In genomic region chr5:150619359-150620230, GRCh38 we compare ENCODE assay signal across 11 cellular contexts. TPM values are rescaled to one million over a fixed set of nuclear protein-coding genes. Genes with fewer than 3 reads are reported as not detected.
DNase-seq lines count a peak whose midpoint lies in the region; ATAC-seq, FAIRE-seq and TF ChIP-seq lines count a peak whose summit lies in the region.
"Had no signal": no experiment of that assay in that cellular context is flagged by ENCODE, and none has a peak within 500 bp of the region (broad histone marks: within the 10 kb centered on the region; RNA-seq: fewer than 3 reads in every experiment).

No MANE protein-coding gene starts in this region.

- ATAC-seq in HepG2, result no peak
- ATAC-seq in gastroesophageal sphincter, result peak; percentile 54
- ATAC-seq in aorta (ENCODE audit: low FRiP score), result peak; percentile 58
- ATAC-seq in GM18505 (IDR thresholded peaks at IDR 0.05; ENCODE audit: unreplicated experiment), result no peak

- TF ChIP-seq EP300 in HepG2 (IDR thresholded peaks at IDR 0.05; ENCODE audit: low read depth in 2 of 2, low read length in 2 of 2), result no peak
- no peak for TF ChIP-seq EP300 in HepG2 (CRISPR knock-in tag; IDR thresholded peaks at IDR 0.05; ENCODE audit: borderline replicate concordance)
- no peak for TF ChIP-seq EP300 in gastroesophageal sphincter (IDR thresholded peaks at IDR 0.05)

- H4K20me1 ChIP-seq in HepG2 (ENCODE audit: insufficient read depth, low read length), result no peaks in the 10 kb centered on the region

- H3K4me1 Mint-ChIP-seq in CD14-positive monocyte, result peaks cover 14% of the 10 kb centered on the region

- H3K4me3 ChIP-seq in liver (ENCODE audit: low read depth in 1 of 3, low read length in 3 of 3) (no peak overlapping the region), HepG2 (replicated peaks in 1 of 3; ENCODE audit: insufficient read depth in 1 of 3, low read depth in 2 of 3, low read length in 3 of 3) (no peak overlapping the region), gastroesophageal sphincter (no peak overlapping the region), parathyroid adenoma (ENCODE audit: low read depth, low read length) (no peak overlapping the region), aorta (ENCODE audit: low read length in 2 of 2) (no peak overlapping the region)

- intact Hi-C loops in HepG2 (cut with micrococcal nuclease; ENCODE audit: unreplicated experiment) (no loop called here), aorta (cut with DNase I) (loop anchor here in 1 of 2 donors (2.0 to 5.0 kb wide), 2 partner anchors 25 to 57 kb away; no protein-coding TSS in a partner anchor), CD14-positive monocyte (cut with micrococcal nuclease) (no loop called here)

- H3K9me3 Mint-ChIP-seq in CD14-positive monocyte, result peaks cover 0 to 5% (median 2%) of the 10 kb centered on the region in 7 donors
- H3K9me3 Mint-ChIP-seq: activated T-helper 2 cell treated with anti-CD3 and anti-CD28 coated beads, Interferon-gamma antibody, Interleukin-2, Interleukin-4, amounts not matched to agents 10 μg/mL and 5 μg/mL and 100 μg/mL, durations not matched to agents 14 hours and 24 hours and 36 hours had no signal

- no peak overlapping the region for H2AFZ ChIP-seq in HepG2 (ENCODE audit: low read length)
- H2AFZ ChIP-seq in parathyroid adenoma, result no peak overlapping the region

- H3K9ac ChIP-seq in liver (ENCODE audit: low read depth in 1 of 2, low read length in 2 of 2) (no peak overlapping the region), HepG2 (ENCODE audit: insufficient read depth, low read depth, low read length) (no peak overlapping the region), parathyroid adenoma (no peak overlapping the region)

- no peak overlapping the region for H3K27ac Mint-ChIP-seq in CD14-positive monocyte
- H3K27ac Mint-ChIP-seq: activated T-helper 2 cell treated with anti-CD3 and anti-CD28 coated beads, Interferon-gamma antibody, Interleukin-2, Interleukin-4, amounts not matched to agents 10 μg/mL and 5 μg/mL and 100 μg/mL, durations not matched to agents 14 hours and 24 hours and 36 hours had no signal

- H3K79me2 ChIP-seq in HepG2 (ENCODE audit: insufficient read depth, low read length) (no peaks in the 10 kb centered on the region), parathyroid adenoma (no peaks in the 10 kb centered on the region)

- H3K9me3 ChIP-seq in liver (ENCODE audit: control insufficient read depth in 4 of 4, low read length in 3 of 4) (no peaks in the 10 kb centered on the region), HepG2 (ENCODE audit: low read length) (no peaks in the 10 kb centered on the region), gastroesophageal sphincter (no peaks in the 10 kb centered on the region), parathyroid adenoma (ENCODE audit: control insufficient read depth, low read length) (no peaks in the 10 kb centered on the region), aorta (ENCODE audit: control insufficient read depth, low read length) (no peaks in the 10 kb centered on the region)

- TF ChIP-seq CTCF in liver (IDR thresholded peaks at IDR 0.05; ENCODE audit: low read depth, low read length, missing input control) (no peak), HepG2 (CRISPR knock-in tag; IDR thresholded peaks at IDR 0.05) (no peak), gastroesophageal sphincter (IDR thresholded peaks at IDR 0.05) (no peak), parathyroid adenoma (IDR thresholded peaks at IDR 0.05) (no peak), CD14-positive monocyte (IDR thresholded peaks at IDR 0.05) (no peak)

- no peak for FAIRE-seq in HepG2 (lab: Jason Lieb, UNC)

- CTCF ChIA-PET in HepG2 (lab: Yijun Ruan, JAX; ENCODE audit: low intra/inter-chr PET ratio, low total read pairs), result no interaction called here

- H3K4me1 ChIP-seq in liver (ENCODE audit: control insufficient read depth in 4 of 4, insufficient read depth in 4 of 4, low read length in 3 of 4) (peaks cover 8 to 45% (median 38%) of the 10 kb centered on the region in 4 donors), HepG2 (ENCODE audit: insufficient read depth, low read length) (peaks cover 36% of the 10 kb centered on the region), gastroesophageal sphincter (peaks cover 0 to 68% (median 55%) of the 10 kb centered on the region in 3 donors), parathyroid adenoma (peaks cover 22% of the 10 kb centered on the region), aorta (ENCODE audit: control insufficient read depth in 1 of 2, insufficient read depth in 2 of 2, low read length in 2 of 2) (peaks cover 5 to 6% of the 10 kb centered on the region in 2 donors)

- H3K36me3 ChIP-seq in liver (ENCODE audit: control insufficient read depth in 4 of 4, insufficient read depth in 3 of 4, low read depth in 1 of 4, low read length in 3 of 4) (no peaks in the 10 kb centered on the region), HepG2 (replicated peaks in 1 of 2; ENCODE audit: control insufficient read depth in 1 of 2, insufficient read depth in 2 of 2, low read length in 2 of 2) (no peaks in the 10 kb centered on the region), gastroesophageal sphincter (no peaks in the 10 kb centered on the region), parathyroid adenoma (ENCODE audit: control insufficient read depth, insufficient read depth, low read length) (no peaks in the 10 kb centered on the region), aorta (ENCODE audit: control insufficient read depth in 1 of 2, insufficient read depth in 2 of 2, low read length in 1 of 2) (no peaks in the 10 kb centered on the region)

- peaks cover 0 to 7% of the 10 kb centered on the region in 2 donors for H3K36me3 Mint-ChIP-seq in CD14-positive monocyte

- no peak overlapping the region for H3K4me3 Mint-ChIP-seq in CD14-positive monocyte

- H3K27ac ChIP-seq in liver (ENCODE audit: low read depth in 1 of 2, low read length in 2 of 2) (peak overlapping the region; percentile 9 to 38), HepG2 (ENCODE audit: extremely low read length, insufficient read depth, low read length) (no peak overlapping the region), gastroesophageal sphincter (peak overlapping the region in 3 of 4 donors; percentile 54 to 66 (median 61)), parathyroid adenoma (peak overlapping the region; percentile 51), aorta (ENCODE audit: low read depth in 1 of 2, low read length in 2 of 2) (peak overlapping the region; percentile 50 to 62)

- TF ChIP-seq POLR2A in HepG2 (IDR thresholded peaks at IDR 0.05; ENCODE audit: insufficient read depth in 1 of 2, low read depth in 2 of 2, low read length in 2 of 2), result no peak
- no peak for TF ChIP-seq POLR2A in gastroesophageal sphincter (IDR thresholded peaks at IDR 0.05)
- no peak for TF ChIP-seq POLR2A in GM18505 (IDR thresholded peaks at IDR 0.05; ENCODE audit: borderline replicate concordance, extremely low read depth, insufficient read depth, insufficient read length)

- POLR2A ChIA-PET in HepG2 (lab: Yijun Ruan, JAX), result no interaction called here

- no TSS peak for BruUV-seq in HepG2 (replicated peaks; lab: Mats Ljungman, UMichigan)

- no peak for DNase-seq in HepG2 (ENCODE audit: low spot score)
- peak; percentile 88 to 92 for DNase-seq in aorta
- DNase-seq in CD14-positive monocyte (ENCODE audit: low spot score), result no peak
- DNase-seq in NCI-H2029 treated with DMSO at 0.1 percent for 48 hours (lab: John Stamatoyannopoulos, UW), result no peak
- DNase-seq: substantia nigra had no signal

- peaks cover 11 to 24% (median 13%) of the 10 kb centered on the region in 3 donors for H3K27me3 Mint-ChIP-seq in CD14-positive monocyte (ENCODE audit: low read depth in 3 of 3)

- in situ Hi-C loops in HepG2 (cut with HindIII; ENCODE audit: extremely low pct_ligation_motif_present, low pct_unique_long_range_greater_than_20kb), result no loop called here

- TF ChIP-seq RAD21 in liver (IDR thresholded peaks at IDR 0.05) (no peak), HepG2 (CRISPR knock-in tag; IDR thresholded peaks at IDR 0.05) (no peak)

- 87% methylated on average over 24 of the region's 24 CpGs for WGBS in liver
- 47% methylated on average over 13 of the region's 24 CpGs for WGBS in HepG2 (ENCODE audit: low lambda C conversion rate)
- WGBS in gastroesophageal sphincter (ENCODE audit: low coverage in 1 of 2), 2 donors, result 20 to 48% methylated on average over 5 to 22 of the region's 24 CpGs
- WGBS in aorta, 2 donors, result 6 to 10% methylated on average over 24 of the region's 24 CpGs

- H3K27me3 ChIP-seq in liver (ENCODE audit: control insufficient read depth in 4 of 4, insufficient read depth in 4 of 4, low read length in 3 of 4) (no peaks in the 10 kb centered on the region), HepG2 (ENCODE audit: control insufficient read depth in 1 of 2, insufficient read depth in 2 of 2, low read length in 2 of 2) (peaks cover 2 to 30% of the 10 kb centered on the region in 2 experiments; a peak in 3 of 5 replicates), gastroesophageal sphincter (no peaks in the 10 kb centered on the region), parathyroid adenoma (ENCODE audit: control insufficient read depth, insufficient read depth, low read length) (no peaks in the 10 kb centered on the region), aorta (ENCODE audit: control insufficient read depth in 1 of 2, insufficient read depth in 2 of 2, low read length in 1 of 2) (no peaks in the 10 kb centered on the region)

- H3K4me2 ChIP-seq in HepG2 (ENCODE audit: low read depth, low read length) (no peak overlapping the region), parathyroid adenoma (ENCODE audit: low read length) (no peak overlapping the region)

RNA-seq across cellular contexts. Expression of gene SYNPO, which starts 20.9 kb away (rescaled TPM):
- total RNA-seq in liver (10 to 100 TPM in 1 of 2 donors, 1 to 10 TPM in 1; 1.1 to 17.5 TPM), HepG2 (2016; rRNA removed; fragmentation: Illumina TruSeq; extraction: Trizol) (0.09 and 0.22 TPM in 2 replicates), gastroesophageal sphincter (10 to 100 TPM; 31.6 to 50.5 (median 37.4) TPM), aorta (100 to 1,000 TPM; 327 to 478 TPM)
- polyA plus RNA-seq in liver (10 to 100 TPM in 1 of 2 donors, 1 to 10 TPM in 1; 3.9 to 36.6 TPM), HepG2 (2011; rRNA removed) (0.05 and 0.30 TPM in 2 replicates), aorta (100 to 1,000 TPM; 228 to 486 TPM), CD14-positive monocyte (not detected)
- total RNA-seq in HepG2 (2016; cell fraction: cytosol; rRNA removed; fragmentation: Illumina TruSeq; extraction: Trizol; ENCODE audit: low read depth), result under 0.01 TPM in 1 of 2 replicates, not detected in the other
- 0.04 and 0.09 TPM in 2 replicates for total RNA-seq in HepG2 (2016; cell fraction: insoluble cytoplasmic fraction; rRNA removed; fragmentation: Illumina TruSeq; extraction: Trizol)
- total RNA-seq in HepG2 (2016; cell fraction: membrane; rRNA removed; fragmentation: Illumina TruSeq; extraction: Trizol), result 0.10 and 0.12 TPM in 2 replicates
- total RNA-seq in HepG2 (2016; cell fraction: nucleus; rRNA removed; fragmentation: Illumina TruSeq; extraction: Trizol), result 0.16 and 0.25 TPM in 2 replicates
- polyA plus RNA-seq in HepG2 (2011; cell fraction: cytosol; rRNA removed), result 0.04 and 0.07 TPM in 2 replicates
- 0.33 and 0.42 TPM in 2 replicates for polyA plus RNA-seq in HepG2 (2011; cell fraction: nucleus; rRNA removed)
- 0.07 and 0.19 TPM in 2 replicates for polyA plus RNA-seq in HepG2 (2012)
- 0.02 and 0.03 TPM in 2 replicates for polyA plus RNA-seq in HepG2 (2016; cell fraction: cytosol; fragmentation: Illumina TruSeq; extraction: Trizol; ENCODE audit: low read depth)
- polyA plus RNA-seq in HepG2 (2016; cell fraction: insoluble cytoplasmic fraction; fragmentation: Illumina TruSeq; extraction: Trizol; ENCODE audit: low read depth), result 0.15 and 0.20 TPM in 2 replicates
- 0.03 and 0.05 TPM in 2 replicates for polyA plus RNA-seq in HepG2 (2016; cell fraction: membrane; fragmentation: Illumina TruSeq; extraction: Trizol; ENCODE audit: low read depth)
- 0.30 and 0.49 TPM in 2 replicates for polyA plus RNA-seq in HepG2 (2016; cell fraction: nucleus; fragmentation: Illumina TruSeq; extraction: Trizol; ENCODE audit: insufficient read depth, low read depth)
- polyA minus RNA-seq in HepG2 (2011; rRNA and poly(A)+ RNA removed; ENCODE audit: low replicate concordance), result 0.46 and 18.5 TPM in 2 replicates
- 0.30 and 0.70 TPM in 2 replicates for polyA minus RNA-seq in HepG2 (2011; cell fraction: cytosol; rRNA and poly(A)+ RNA removed)
- polyA minus RNA-seq in HepG2 (2011; cell fraction: nucleus; rRNA and poly(A)+ RNA removed), result 0.39 and 0.62 TPM in 2 replicates

RNA-seq across cellular contexts. Expression of gene MYOZ3, which starts 41.5 kb away (rescaled TPM):
- total RNA-seq in liver (under 1 TPM in 1 of 2 donors, not detected in 1; 0.09 TPM), HepG2 (2016; rRNA removed; fragmentation: Illumina TruSeq; extraction: Trizol) (not detected in 2 replicates), gastroesophageal sphincter (under 1 TPM in 3 of 4 donors, not detected in 1; 0.13 to 0.62 (median 0.22) TPM), aorta (10 to 100 TPM in 1 of 2 donors, 1 to 10 TPM in 1; 2.5 to 14.1 TPM)
- polyA plus RNA-seq in liver (under 1 TPM; 0.03 to 0.04 TPM), HepG2 (2011; rRNA removed) (0.05 TPM in 1 of 2 replicates, not detected in the other), aorta (1 to 10 TPM; 2.0 to 2.8 TPM), CD14-positive monocyte (not detected)
- not detected in 2 replicates for total RNA-seq in HepG2 (2016; cell fraction: cytosol; rRNA removed; fragmentation: Illumina TruSeq; extraction: Trizol; ENCODE audit: low read depth)
- total RNA-seq in HepG2 (2016; cell fraction: insoluble cytoplasmic fraction; rRNA removed; fragmentation: Illumina TruSeq; extraction: Trizol), result not detected in 2 replicates
- not detected in 2 replicates for total RNA-seq in HepG2 (2016; cell fraction: membrane; rRNA removed; fragmentation: Illumina TruSeq; extraction: Trizol)
- not detected in 2 replicates for total RNA-seq in HepG2 (2016; cell fraction: nucleus; rRNA removed; fragmentation: Illumina TruSeq; extraction: Trizol)
- not detected in 2 replicates for polyA plus RNA-seq in HepG2 (2011; cell fraction: cytosol; rRNA removed)
- not detected in 2 replicates for polyA plus RNA-seq in HepG2 (2011; cell fraction: nucleus; rRNA removed)
- 0.05 TPM in 1 of 2 replicates, not detected in the other for polyA plus RNA-seq in HepG2 (2012)
- polyA plus RNA-seq in HepG2 (2016; cell fraction: cytosol; fragmentation: Illumina TruSeq; extraction: Trizol; ENCODE audit: low read depth), result not detected in 2 replicates
- not detected in 2 replicates for polyA plus RNA-seq in HepG2 (2016; cell fraction: insoluble cytoplasmic fraction; fragmentation: Illumina TruSeq; extraction: Trizol; ENCODE audit: low read depth)
- not detected in 2 replicates for polyA plus RNA-seq in HepG2 (2016; cell fraction: membrane; fragmentation: Illumina TruSeq; extraction: Trizol; ENCODE audit: low read depth)
- not detected in 2 replicates for polyA plus RNA-seq in HepG2 (2016; cell fraction: nucleus; fragmentation: Illumina TruSeq; extraction: Trizol; ENCODE audit: insufficient read depth, low read depth)
- polyA minus RNA-seq in HepG2 (2011; rRNA and poly(A)+ RNA removed; ENCODE audit: low replicate concordance), result 0.05 TPM in 1 of 2 replicates, not detected in the other
- polyA minus RNA-seq in HepG2 (2011; cell fraction: cytosol; rRNA and poly(A)+ RNA removed), result not detected in 2 replicates
- polyA minus RNA-seq in HepG2 (2011; cell fraction: nucleus; rRNA and poly(A)+ RNA removed), result not detected in 2 replicates
- total RNA-seq: RPMI7951 had no signal

Comparison
In these comparisons a context has a peak if more than half of its experiments do, and no peak if none do; other contexts are left out.
1. ATAC-seq: peak in gastroesophageal sphincter (single experiment) and aorta (single experiment); none in HepG2 (single experiment) and GM18505 (single experiment).
2. DNase-seq: peak in aorta (2 of 2); none in HepG2 (single experiment), CD14-positive monocyte (single experiment) and NCI-H2029 treated with DMSO at 0.1 percent for 48 hours (single experiment).
3. RNA of gene SYNPO, which starts 20.9 kb away (total RNA-seq): 327 to 478 TPM in aorta; 31.6 to 50.5 TPM in gastroesophageal sphincter, 1.1 to 17.5 TPM in liver and under 0.01 to 0.25 TPM in HepG2; every median in the first group is over 4 times any median in the second.